ENCODE assay signal across 8 cellular contexts in genomic region chr9:98117984-98118639, GRCh38. TPM values are rescaled to one million over a fixed set of nuclear protein-coding genes. Genes with fewer than 3 reads are reported as not detected.
DNase-seq lines count a peak whose midpoint lies in the region; ATAC-seq and TF ChIP-seq lines count a peak whose summit lies in the region.

No MANE protein-coding gene starts in this region.

- DNase-seq in heart left ventricle (no peak), Right ventricle myocardium inferior (ENCODE audit: missing footprints) (no peak), NOMO-1 treated with dmso at 0.1 percent for 144 hours (lab: John Stamatoyannopoulos, UW; ENCODE audit: unreplicated experiment) (peak; percentile 47), fibroblast of villous mesenchyme (ENCODE audit: low read depth) (peak; percentile 12), psoas muscle (no peak), NCI-H446 (lab: John Stamatoyannopoulos, UW) (no peak)
- DNase-seq in activated T-cell treated with anti-CD3 and anti-CD28 coated beads, Interleukin-2, amount 50 U/mL, for 1 hour = peak; percentile 47

- WGBS in heart left ventricle, 4 donors = 68 to 83% (median 78%) methylated on average over 5 of the region's 5 CpGs
- 73 to 80% (median 77%) methylated on average over 5 of the region's 5 CpGs for WGBS in psoas muscle, 3 donors

- intact Hi-C loops in heart left ventricle (cut with DNase I) (no loop called here), Right ventricle myocardium inferior (cut with DNase I) (loop anchor here (5.0 kb wide), 1 partner anchor 41 kb away; no protein-coding TSS in a partner anchor), psoas muscle (cut with DNase I) (loop anchor here in 1 of 2 donors (1.0 kb wide), 1 partner anchor 17 kb away; no protein-coding TSS in a partner anchor)

- ATAC-seq in heart left ventricle = peak in 3 of 4 donors; percentile 28 to 35 (median 31)
- no peak for ATAC-seq in Right ventricle myocardium inferior
- ATAC-seq in HG02943 (IDR thresholded peaks at IDR 0.05; ENCODE audit: low read depth, unreplicated experiment) = peak; percentile 48
- ATAC-seq in psoas muscle = peak in 1 of 4 donors; percentile 10

- peak overlapping the region in 4 of 12 donors; percentile 33 to 92 (median 58) for H3K27ac ChIP-seq in heart left ventricle
- no peak overlapping the region for H3K27ac ChIP-seq in psoas muscle

- TF ChIP-seq CTCF in heart left ventricle (IDR thresholded peaks at IDR 0.05) (no peak), fibroblast of villous mesenchyme (IDR thresholded peaks at IDR 0.05; ENCODE audit: insufficient read depth, low read depth, low read length) (peak; percentile 31), psoas muscle (IDR thresholded peaks at IDR 0.05) (no peak)

- H3K36me3 ChIP-seq in heart left ventricle = peaks cover 0 to 5% (median 0%) of the 10 kb centered on the region in 9 donors
- H3K36me3 ChIP-seq in psoas muscle (ENCODE audit: insufficient read depth in 1 of 2, low read depth in 1 of 2) = no peaks in the 10 kb centered on the region

- H3K4me3 ChIP-seq in heart left ventricle (peak overlapping the region in 11 of 12 donors; percentile 41 to 86 (median 66)), fibroblast of villous mesenchyme (ENCODE audit: low read depth, low read length) (peak overlapping the region; percentile 74), psoas muscle (peak overlapping the region; percentile 84)

- H3K27me3 ChIP-seq in heart left ventricle (no peaks in the 10 kb centered on the region), psoas muscle (ENCODE audit: insufficient read depth in 3 of 3, low read length in 2 of 3) (peaks cover 0 to 11% (median 6%) of the 10 kb centered on the region in 3 donors)

- H3K9me3 ChIP-seq in heart left ventricle = no peaks in the 10 kb centered on the region
- no peaks in the 10 kb centered on the region for H3K9me3 ChIP-seq in psoas muscle

- H3K4me1 ChIP-seq in heart left ventricle = peaks cover 0 to 74% (median 7%) of the 10 kb centered on the region in 12 donors
- H3K4me1 ChIP-seq in psoas muscle = no peaks in the 10 kb centered on the region

- TF ChIP-seq POLR2A in heart left ventricle (IDR thresholded peaks at IDR 0.05) = no peak

RNA-seq across cellular contexts. Expression of gene TRIM14, which starts 0.9 kb away (rescaled TPM):
- total RNA-seq in heart left ventricle (10 to 100 TPM in 2 of 9 donors, 1 to 10 TPM in 6, under 1 TPM in 1; 0.89 to 20.8 (median 2.9) TPM), Right ventricle myocardium inferior (5.1 TPM), fibroblast of villous mesenchyme (9.3 and 13.4 TPM in 2 replicates), psoas muscle (1 to 10 TPM in 3 of 4 donors, under 1 TPM in 1; 0.79 to 2.5 (median 1.9) TPM)
- polyA plus RNA-seq in heart left ventricle (1 to 10 TPM in 1 of 2 donors, under 1 TPM in 1; 0.99 to 1.5 TPM), psoas muscle (under 1 TPM; 0.13 to 0.70 (median 0.38) TPM)

Comparison
In these comparisons a context has a peak if more than half of its experiments do, and no peak if none do; other contexts are left out.
1. DNase-seq: peak in NOMO-1 treated with dmso at 0.1 percent for 144 hours (single experiment), activated T-cell treated with anti-CD3 and anti-CD28 coated beads, Interleukin-2, amount 50 U/mL, for 1 hour (single experiment) and fibroblast of villous mesenchyme (single experiment); none in heart left ventricle (0 of 5), Right ventricle myocardium inferior (single experiment), psoas muscle (0 of 2) and NCI-H446 (0 of 2).
2. Peak in every context shown above with its lines, with median percentiles within 50 percentile points of each other: H3K4me3 ChIP-seq.